In genomic region chr20:25049261-25050060, GRCh38 we compare ENCODE assay signal across 13 cellular contexts. TPM values are rescaled to one million over a fixed set of nuclear protein-coding genes. Genes with fewer than 3 reads are reported as not detected.
DNase-seq lines count a peak whose midpoint lies in the region; ATAC-seq and TF ChIP-seq lines count a peak whose summit lies in the region.
"Had no signal": no experiment of that assay in that cellular context is flagged by ENCODE, and none has a peak within 500 bp of the region (broad histone marks: within the 10 kb centered on the region; RNA-seq: fewer than 3 reads in every experiment).

No MANE protein-coding gene starts in this region.

- H3K36me3 ChIP-seq in muscle layer of colon (ENCODE audit: insufficient read depth, low read length), result peaks cover 26% of the 10 kb centered on the region
- peaks cover 17% of the 10 kb centered on the region for H3K36me3 ChIP-seq in suprapubic skin

- peaks cover 62% of the 10 kb centered on the region for H3K4me1 ChIP-seq in muscle layer of colon (ENCODE audit: insufficient read depth, low read length)
- peaks cover 86% of the 10 kb centered on the region for H3K4me1 ChIP-seq in suprapubic skin

- no peak overlapping the region for H3K4me3 ChIP-seq in muscle layer of colon (ENCODE audit: low read depth in 1 of 2, low read length in 2 of 2)
- H3K4me3 ChIP-seq in suprapubic skin, result no peak overlapping the region

- H3K9ac ChIP-seq in muscle layer of colon (ENCODE audit: low read length), result no peak overlapping the region

- H3K9me3 ChIP-seq in muscle layer of colon (ENCODE audit: low read length) (no peaks in the 10 kb centered on the region), suprapubic skin (no peaks in the 10 kb centered on the region)

- no peaks in the 10 kb centered on the region for H3K27me3 ChIP-seq in muscle layer of colon (ENCODE audit: control insufficient read depth in 1 of 2, insufficient read depth in 2 of 2, low read length in 2 of 2)
- H3K27me3 ChIP-seq in suprapubic skin, result no peaks in the 10 kb centered on the region

- no peak for DNase-seq in activated T-cell treated with anti-CD3 and anti-CD28 coated beads, Interleukin-2, amount 50 U/mL, for 72 hours
- DNase-seq in activated T-cell treated with anti-CD3 and anti-CD28 coated beads, Interleukin-2, amount 50 U/mL, for 4 hours, result no peak
- DNase-seq in caudate nucleus (lab: John Stamatoyannopoulos, UW) (no peak), suprapubic skin (ENCODE audit: low spot score in 2 of 2) (peak in 1 of 2 donors; percentile 61)
- no peak for DNase-seq in effector CD8-positive, alpha-beta T cell (lab: John Stamatoyannopoulos, UW)
- no peak for DNase-seq in stimulated activated CD4-positive, alpha-beta T cell treated with anti-CD3 and anti-CD28 coated beads, Interleukin-12 subunit alpha, Interleukin-12 subunit beta, amount 100 ng/mL, for 4 hours
- DNase-seq: islet precursor cell, NCI-H510A, PC-3 had no signal

- H3K27ac ChIP-seq in caudate nucleus (ENCODE audit: low read depth, low read length) (peak overlapping the region; percentile 54), muscle layer of colon (ENCODE audit: low read depth, low read length) (peak overlapping the region; percentile 65), suprapubic skin (peak overlapping the region; percentile 6)

- H3K36me3 Mint-ChIP-seq in activated T-cell treated with anti-CD3 and anti-CD28 coated beads, Interleukin-2, amount 50 U/mL, for 72 hours (ENCODE audit: insufficient read depth in 2 of 2), result no peaks in the 10 kb centered on the region
- H3K36me3 Mint-ChIP-seq in activated T-cell treated with anti-CD3 and anti-CD28 coated beads, Interleukin-2, amount 50 U/mL, for 4 hours (ENCODE audit: insufficient read depth), result peaks cover 9% of the 10 kb centered on the region

- no peaks in the 10 kb centered on the region for H3K27me3 Mint-ChIP-seq in activated T-cell treated with anti-CD3 and anti-CD28 coated beads, Interleukin-2, amount 50 U/mL, for 72 hours (ENCODE audit: low read depth)
- H3K27me3 Mint-ChIP-seq in activated T-cell treated with anti-CD3 and anti-CD28 coated beads, Interleukin-2, amount 50 U/mL, for 4 hours (ENCODE audit: low read depth), result no peaks in the 10 kb centered on the region

- no peak for TF ChIP-seq POLR2A in suprapubic skin (IDR thresholded peaks at IDR 0.05)

- peak overlapping the region in 1 of 2 donors; percentile 34 for H3K4me3 Mint-ChIP-seq in activated T-cell treated with anti-CD3 and anti-CD28 coated beads, Interleukin-2, amount 50 U/mL, for 72 hours
- H3K4me3 Mint-ChIP-seq in activated T-cell treated with anti-CD3 and anti-CD28 coated beads, Interleukin-2, amount 50 U/mL, for 4 hours, result no peak overlapping the region
- H3K4me3 Mint-ChIP-seq: T-helper 1 cell treated with Interleukin-12 subunit alpha and Interleukin-12 subunit beta and Interleukin-4 antibody, amounts not matched to agents 30 μg/mL and 1 μg/mL, for 36 hours had no signal

- TF ChIP-seq CTCF in suprapubic skin (IDR thresholded peaks at IDR 0.05), result no peak

- peaks cover 28% of the 10 kb centered on the region for H3K4me1 Mint-ChIP-seq in activated T-cell treated with anti-CD3 and anti-CD28 coated beads, Interleukin-2, amount 50 U/mL, for 72 hours (ENCODE audit: low read depth)
- H3K4me1 Mint-ChIP-seq in activated T-cell treated with anti-CD3 and anti-CD28 coated beads, Interleukin-2, amount 50 U/mL, for 4 hours (ENCODE audit: low read depth), result peaks cover 43% of the 10 kb centered on the region

- H3K27ac Mint-ChIP-seq in activated T-cell treated with anti-CD3 and anti-CD28 coated beads, Interleukin-2, amount 50 U/mL, for 72 hours, result peak overlapping the region; percentile 56
- H3K27ac Mint-ChIP-seq: T-helper 1 cell treated with Interleukin-12 subunit alpha and Interleukin-12 subunit beta and Interleukin-4 antibody, amounts not matched to agents 30 μg/mL and 1 μg/mL, for 36 hours had no signal

- TF ChIP-seq EP300 in suprapubic skin (IDR thresholded peaks at IDR 0.05), result no peak

- no peaks in the 10 kb centered on the region for H3K9me3 Mint-ChIP-seq in activated T-cell treated with anti-CD3 and anti-CD28 coated beads, Interleukin-2, amount 50 U/mL, for 72 hours
- H3K9me3 Mint-ChIP-seq in activated T-cell treated with anti-CD3 and anti-CD28 coated beads, Interleukin-2, amount 50 U/mL, for 4 hours, result no peaks in the 10 kb centered on the region
- H3K9me3 Mint-ChIP-seq: T-helper 1 cell treated with Interleukin-12 subunit alpha and Interleukin-12 subunit beta and Interleukin-4 antibody, amounts not matched to agents 30 μg/mL and 1 μg/mL, for 36 hours had no signal

- 70% methylated on average over 16 of the region's 16 CpGs for WGBS in suprapubic skin

- ATAC-seq in activated T-cell treated with anti-CD3 and anti-CD28 coated beads, Interleukin-2, amount 50 U/mL, for 72 hours (replicated peaks in 1 of 2), result no peak
- ATAC-seq in activated T-cell treated with anti-CD3 and anti-CD28 coated beads, Interleukin-2, amount 50 U/mL, for 4 hours, result no peak
- ATAC-seq in HG03095 (IDR thresholded peaks at IDR 0.05; ENCODE audit: unreplicated experiment), result no peak
- ATAC-seq: PC-3 had no signal

RNA-seq across cellular contexts. Expression of gene ACSS1, which starts 8.5 kb away (rescaled TPM):
- 10 to 100 TPM; 18.2 to 23.8 TPM for total RNA-seq in activated T-cell treated with anti-CD3 and anti-CD28 coated beads, Interleukin-2, amount 50 U/mL, for 72 hours
- 1 to 10 TPM; 5.4 to 8.8 (median 8.0) TPM for total RNA-seq in activated T-cell treated with anti-CD3 and anti-CD28 coated beads, Interleukin-2, amount 50 U/mL, for 4 hours
- total RNA-seq in suprapubic skin, result 10 to 100 TPM; 29.0 to 80.0 (median 47.6) TPM

RNA-seq across cellular contexts. Expression of gene VSX1, which starts 32.5 kb away (rescaled TPM):
- under 1 TPM in 1 of 2 donors, not detected in 1; 0.12 TPM for total RNA-seq in activated T-cell treated with anti-CD3 and anti-CD28 coated beads, Interleukin-2, amount 50 U/mL, for 72 hours
- not detected for total RNA-seq in activated T-cell treated with anti-CD3 and anti-CD28 coated beads, Interleukin-2, amount 50 U/mL, for 4 hours
- total RNA-seq in suprapubic skin, result not detected
- total RNA-seq: frontal cortex, PC-3 had no signal

RNA-seq across cellular contexts. Expression of gene APMAP, which starts 56.9 kb away (rescaled TPM):
- total RNA-seq in activated T-cell treated with anti-CD3 and anti-CD28 coated beads, Interleukin-2, amount 50 U/mL, for 72 hours, result 10 to 100 TPM; 65.2 to 70.2 TPM
- total RNA-seq in activated T-cell treated with anti-CD3 and anti-CD28 coated beads, Interleukin-2, amount 50 U/mL, for 4 hours, result 10 to 100 TPM; 58.8 to 61.9 (median 61.4) TPM
- total RNA-seq in suprapubic skin, result 10 to 100 TPM; 61.8 to 89.3 (median 69.9) TPM

Comparison
In these comparisons a context has a peak if more than half of its experiments do, and no peak if none do; other contexts are left out.
1. H3K27ac ChIP-seq: peak in every context shown above with its lines; median percentile 65 in muscle layer of colon; 54 in caudate nucleus; 6 in suprapubic skin.